Comparison of ENCODE assay signal across 7 cellular contexts in the genomic region with DNA sequence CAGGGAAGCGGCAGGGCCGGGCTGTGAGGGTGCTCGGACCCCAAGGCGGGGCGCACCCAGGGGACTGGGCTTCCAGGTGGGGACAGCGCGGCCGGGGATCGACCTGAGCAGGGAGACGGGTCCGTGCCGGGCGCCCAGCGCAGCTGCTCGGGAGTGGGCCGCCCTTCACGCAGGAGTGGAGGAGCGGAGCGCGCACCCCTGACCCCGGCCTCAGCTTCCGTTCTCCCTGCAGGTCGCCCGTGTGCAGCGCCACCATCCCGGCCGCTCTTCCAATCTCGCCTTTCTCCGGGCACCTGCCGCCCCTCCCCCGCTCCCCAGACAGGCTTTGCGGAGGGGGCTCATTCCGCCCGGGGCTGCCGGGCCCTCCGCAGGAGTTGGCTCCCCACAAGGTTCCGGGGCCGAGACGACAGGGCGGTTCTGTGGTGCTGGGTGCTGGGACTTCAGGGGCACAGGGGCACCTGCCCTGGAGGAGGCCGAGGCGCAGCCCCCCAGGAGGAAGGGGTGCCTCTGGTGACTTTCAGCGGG. TPM values are rescaled to one million over a fixed set of nuclear protein-coding genes. Genes with fewer than 3 reads are reported as not detected.
DNase-seq lines count a peak whose midpoint lies in the region; ATAC-seq and TF ChIP-seq lines count a peak whose summit lies in the region.
"Not testable (repeated sequence)": the region's sequence is repeated elsewhere in the genome, so short reads cannot be mapped to it uniquely, and the experiment has no call there.

No MANE protein-coding gene starts in this region.

- not testable (repeated sequence) for H3K27ac Mint-ChIP-seq in activated CD8-positive, alpha-beta T cell treated with anti-CD3 and anti-CD28 coated beads, Interleukin-2, amount 10 ng/mL, durations not matched to agents 7 days and 5 days
- H3K27ac Mint-ChIP-seq in effector memory CD8-positive, alpha-beta T cell: peak overlapping the region in 1 of 2 donors; percentile 44

- peak; percentile 36 for ATAC-seq in GM18907 (IDR thresholded peaks at IDR 0.05; ENCODE audit: unreplicated experiment)
- peak; percentile 5 for ATAC-seq in HG02870 (IDR thresholded peaks at IDR 0.05; ENCODE audit: unreplicated experiment)
- ATAC-seq in activated CD8-positive, alpha-beta T cell treated with anti-CD3 and anti-CD28 coated beads, Interleukin-2, amount 10 ng/mL, durations not matched to agents 7 days and 5 days: peak; percentile 32
- peak; percentile 19 for ATAC-seq in effector memory CD8-positive, alpha-beta T cell (replicated peaks)
- ATAC-seq in left colon: peak; percentile 49

- H3K27me3 Mint-ChIP-seq in activated CD8-positive, alpha-beta T cell treated with anti-CD3 and anti-CD28 coated beads, Interleukin-2, amount 10 ng/mL, durations not matched to agents 7 days and 5 days (ENCODE audit: low read depth): peaks cover 14% of the 10 kb centered on the region
- peaks cover 19 to 26% of the 10 kb centered on the region in 2 donors for H3K27me3 Mint-ChIP-seq in effector memory CD8-positive, alpha-beta T cell

- H3K9me3 Mint-ChIP-seq in activated CD8-positive, alpha-beta T cell treated with anti-CD3 and anti-CD28 coated beads, Interleukin-2, amount 10 ng/mL, durations not matched to agents 7 days and 5 days (ENCODE audit: insufficient read depth): not testable (repeated sequence)
- peaks cover 2 to 11% of the 10 kb centered on the region in 2 donors for H3K9me3 Mint-ChIP-seq in effector memory CD8-positive, alpha-beta T cell

- H3K36me3 Mint-ChIP-seq in activated CD8-positive, alpha-beta T cell treated with anti-CD3 and anti-CD28 coated beads, Interleukin-2, amount 10 ng/mL, durations not matched to agents 7 days and 5 days (ENCODE audit: low read depth): not testable (repeated sequence)
- H3K36me3 Mint-ChIP-seq in effector memory CD8-positive, alpha-beta T cell (ENCODE audit: insufficient read depth): peaks cover 14% of the 10 kb centered on the region

- H3K4me1 Mint-ChIP-seq in activated CD8-positive, alpha-beta T cell treated with anti-CD3 and anti-CD28 coated beads, Interleukin-2, amount 10 ng/mL, durations not matched to agents 7 days and 5 days (ENCODE audit: low read depth); effector memory CD8-positive, alpha-beta T cell (ENCODE audit: low read depth in 2 of 2): not testable (repeated sequence)

- peak; percentile 2 for DNase-seq in NCI-H2029 (lab: John Stamatoyannopoulos, UW)
- not testable (repeated sequence) for DNase-seq in activated CD8-positive, alpha-beta T cell treated with anti-CD3 and anti-CD28 coated beads, Interleukin-2, amount 10 ng/mL, durations not matched to agents 7 days and 5 days; retinal pigment epithelial cell (ENCODE audit: low read depth)
- peak in 1 of 3 experiments; percentile 16 for DNase-seq in effector memory CD8-positive, alpha-beta T cell
- peak in 1 of 2 donors; percentile 41 for DNase-seq in left colon

- H3K4me3 ChIP-seq in retinal pigment epithelial cell (ENCODE audit: low read length): peak overlapping the region; percentile 38

- TF ChIP-seq CTCF in retinal pigment epithelial cell (conservative IDR thresholded peaks at IDR 0.05; ENCODE audit: low read depth, low read length): not testable (repeated sequence)

- POLR2A ChIA-PET in activated CD8-positive, alpha-beta T cell treated with anti-CD3 and anti-CD28 coated beads, Interleukin-2, amount 10 ng/mL, durations not matched to agents 7 days and 5 days (lab: Charles Lee): not testable (repeated sequence)

- intact Hi-C loops in left colon (cut with DNase I, micrococcal nuclease): loop anchor here in 1 of 2 donors (10.0 kb wide), 1 partner anchor 90 kb away; a partner anchor contains a TSS

- CTCF ChIA-PET in activated CD8-positive, alpha-beta T cell treated with anti-CD3 and anti-CD28 coated beads, Interleukin-2, amount 10 ng/mL, durations not matched to agents 7 days and 5 days (lab: Charles Lee): not testable (repeated sequence)

- peak overlapping the region; percentile 60 for H3K4me3 Mint-ChIP-seq in activated CD8-positive, alpha-beta T cell treated with anti-CD3 and anti-CD28 coated beads, Interleukin-2, amount 10 ng/mL, durations not matched to agents 7 days and 5 days
- peak overlapping the region; percentile 81 to 82 for H3K4me3 Mint-ChIP-seq in effector memory CD8-positive, alpha-beta T cell

RNA-seq across cellular contexts. Expression of a gene that starts 0.7 kb away (rescaled TPM):
- under 1 TPM in 1 of 2 experiments, not detected in 1; 0.10 TPM for total RNA-seq in activated CD8-positive, alpha-beta T cell treated with anti-CD3 and anti-CD28 coated beads, Interleukin-2, amount 10 ng/mL, durations not matched to agents 7 days and 5 days
- 10 to 100 TPM in 1 of 2 donors, 1 to 10 TPM in 1; 1.5 to 15.9 TPM for total RNA-seq in left colon
